ENCODE assay signal across 1 cellular context in the genomic region with DNA sequence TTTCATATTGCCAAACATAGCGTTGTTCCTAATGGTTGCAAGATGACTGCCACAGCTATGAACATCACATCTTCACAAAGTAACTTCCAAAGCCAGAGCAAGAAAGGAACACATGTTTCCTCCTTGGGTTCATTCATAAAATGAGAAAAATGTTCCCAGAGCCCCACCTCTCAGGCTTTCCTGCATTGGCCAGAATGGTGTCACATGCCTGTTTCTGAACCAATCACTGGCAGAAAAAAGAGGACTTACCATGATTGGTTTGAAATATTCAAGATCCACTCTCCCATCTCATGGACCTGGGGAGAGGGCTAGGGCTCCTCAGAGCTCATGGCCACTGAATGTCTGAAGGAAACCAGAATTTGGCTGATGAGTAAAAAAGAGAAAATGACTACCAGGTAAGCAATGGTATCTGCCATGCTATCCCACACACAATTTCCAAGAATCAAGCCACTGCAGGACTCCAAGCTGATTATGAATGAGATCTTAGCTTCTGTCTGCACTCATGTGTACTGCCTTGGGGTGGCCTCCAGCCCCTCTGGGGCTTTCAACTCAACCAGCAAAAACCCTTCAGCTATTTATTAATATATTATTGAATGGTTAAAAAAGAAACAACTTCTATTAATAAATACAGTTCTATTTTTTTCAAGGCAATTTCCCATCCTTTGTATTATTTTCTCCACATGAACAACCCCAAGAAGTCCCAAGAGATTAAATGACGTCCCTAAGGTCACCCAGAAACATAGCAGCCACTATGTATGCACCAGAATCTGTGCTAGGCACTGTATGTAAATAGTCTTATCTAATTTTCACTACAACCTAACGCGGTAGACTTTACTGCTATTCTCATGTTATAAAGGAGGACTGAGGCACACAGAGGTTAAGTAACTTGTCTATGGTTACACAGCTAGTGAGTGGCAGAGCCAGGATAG.
TF ChIP-seq lines count a peak whose summit lies in the region.

No MANE protein-coding gene starts in this region.

TF ChIP-seq in K562, 482 proteins besides CTCF, POLR2A, EP300 and RAD21 (continued from another document):
- TF ChIP-seq, protein P1, sequence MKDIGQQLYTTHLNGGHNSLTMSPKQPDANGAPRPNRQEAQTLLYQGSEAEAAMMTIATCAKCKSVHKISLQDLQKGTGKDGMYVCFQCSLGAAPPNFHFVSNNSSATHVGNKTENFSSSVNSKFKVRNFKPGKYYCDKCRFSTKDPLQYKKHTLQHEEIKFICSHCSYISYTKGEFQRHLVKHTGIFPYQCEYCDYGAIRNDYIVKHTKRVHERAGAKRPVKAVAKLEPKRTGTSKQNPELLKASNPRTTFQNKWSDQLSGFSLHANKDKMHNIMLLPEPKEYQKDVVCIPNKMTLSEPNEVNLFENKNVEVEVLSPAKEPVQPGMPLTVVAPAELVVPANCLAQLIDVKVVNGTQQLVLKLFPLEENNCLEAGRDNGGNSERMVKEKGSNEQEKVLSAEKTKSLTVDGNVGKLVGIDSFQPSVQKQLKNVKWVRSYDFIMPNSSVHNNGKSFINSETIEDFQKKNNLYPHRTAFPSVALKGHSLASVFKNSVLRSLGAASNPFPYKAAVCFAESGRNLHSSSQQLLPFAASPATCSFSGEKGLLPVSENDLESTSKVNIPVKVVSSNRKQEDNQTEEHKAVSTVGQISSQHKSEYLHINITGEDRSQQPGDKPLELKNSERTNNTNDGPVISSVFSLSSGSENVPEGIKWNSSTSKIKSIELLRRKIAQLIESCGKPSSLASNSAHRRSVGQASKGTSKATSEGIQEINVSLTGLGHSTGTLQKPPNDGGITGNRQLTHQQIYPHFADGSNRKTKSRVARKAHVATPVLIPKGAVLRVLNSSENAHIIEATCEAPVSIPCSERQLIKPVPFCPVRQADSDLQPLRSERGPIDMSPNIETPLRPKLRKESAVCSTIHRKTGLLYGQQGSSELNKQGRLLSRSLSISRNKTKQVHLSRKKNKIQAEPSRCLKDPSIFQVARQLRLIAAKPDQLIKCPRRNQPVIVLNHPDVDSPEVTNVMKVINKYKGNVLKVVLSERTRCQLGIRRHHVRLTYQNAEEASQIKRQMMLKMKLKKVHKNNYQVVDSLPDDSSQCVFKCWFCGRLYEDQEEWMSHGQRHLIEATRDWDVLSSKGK (CRISPR knock-in tag; IDR thresholded peaks at IDR 0.05) = no peak
- TF ChIP-seq, protein P2, sequence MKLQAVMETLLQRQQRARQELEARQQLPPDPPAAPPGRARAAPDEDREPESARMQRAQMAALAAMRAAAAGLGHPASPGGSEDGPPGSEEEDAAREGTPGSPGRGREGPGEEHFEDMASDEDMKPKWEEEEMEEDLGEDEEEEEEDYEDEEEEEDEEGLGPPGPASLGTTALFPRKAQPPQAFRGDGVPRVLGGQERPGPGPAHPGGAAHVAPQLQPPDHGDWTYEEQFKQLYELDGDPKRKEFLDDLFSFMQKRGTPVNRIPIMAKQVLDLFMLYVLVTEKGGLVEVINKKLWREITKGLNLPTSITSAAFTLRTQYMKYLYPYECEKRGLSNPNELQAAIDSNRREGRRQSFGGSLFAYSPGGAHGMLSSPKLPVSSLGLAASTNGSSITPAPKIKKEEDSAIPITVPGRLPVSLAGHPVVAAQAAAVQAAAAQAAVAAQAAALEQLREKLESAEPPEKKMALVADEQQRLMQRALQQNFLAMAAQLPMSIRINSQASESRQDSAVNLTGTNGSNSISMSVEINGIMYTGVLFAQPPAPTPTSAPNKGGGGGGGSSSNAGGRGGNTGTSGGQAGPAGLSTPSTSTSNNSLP (IDR thresholded peaks at IDR 0.05; ENCODE audit: borderline replicate concordance, low read depth, low read length) = no peak
- TF ChIP-seq ZNF184 (CRISPR knock-in tag; IDR thresholded peaks at IDR 0.05) = no peak
